In genomic region chr7:101688183-101688831, GRCh38 we compare ENCODE assay signal across 8 cellular contexts. TPM values are rescaled to one million over a fixed set of nuclear protein-coding genes. Genes with fewer than 3 reads are reported as not detected.
DNase-seq lines count a peak whose midpoint lies in the region; ATAC-seq and TF ChIP-seq lines count a peak whose summit lies in the region.

No MANE protein-coding gene starts in this region.

- peak; percentile 22 for DNase-seq in DMS 273 treated with DMSO at 0.1 percent for 48 hours (lab: John Stamatoyannopoulos, UW)
- peak; percentile 35 for DNase-seq in HCEC 1CT
- peak; percentile 27 for DNase-seq in NCI-H2171 (lab: John Stamatoyannopoulos, UW)
- DNase-seq in activated CD4-positive, alpha-beta T cell treated with anti-CD3 and anti-CD28 coated beads for 48 hours: peak; percentile 88
- peak; percentile 87 for DNase-seq in colonic mucosa
- peak; percentile 43 to 83 (median 62) for DNase-seq in stimulated activated CD4-positive, alpha-beta T cell treated with anti-CD3 and anti-CD28 coated beads, TNF-alpha, amount 100 ng/mL, for 1 hour (ENCODE audit: low read depth in 3 of 3, low spot score in 1 of 3)

- H3K4me3 ChIP-seq in colonic mucosa (peak overlapping the region; percentile 12), liver (ENCODE audit: low read depth in 1 of 3, low read length in 3 of 3) (peak overlapping the region in 2 of 3 donors; percentile 16 to 35)

- WGBS in liver: 3% methylated on average over 43 of the region's 43 CpGs

- H3K27ac ChIP-seq in colonic mucosa (no peak overlapping the region), liver (ENCODE audit: low read depth in 1 of 2, low read length in 2 of 2) (no peak overlapping the region)

- peak; percentile 96 for TF ChIP-seq CTCF in colonic mucosa (IDR thresholded peaks at IDR 0.05)
- peak; percentile 83 for TF ChIP-seq CTCF in liver (IDR thresholded peaks at IDR 0.05; ENCODE audit: low read depth, low read length, missing input control)

- no peak for ATAC-seq in GM21526 (IDR thresholded peaks at IDR 0.05; ENCODE audit: low FRiP score, unreplicated experiment)

- H3K27me3 ChIP-seq in colonic mucosa (no peaks in the 10 kb centered on the region), liver (ENCODE audit: control insufficient read depth in 4 of 4, insufficient read depth in 4 of 4, low read length in 3 of 4) (no peaks in the 10 kb centered on the region)

- intact Hi-C loops in colonic mucosa (cut with DNase I): loop anchor here (2.0 to 5.0 kb wide), 2 partner anchors 126 to 549 kb away; no protein-coding TSS in a partner anchor

- H3K36me3 ChIP-seq in colonic mucosa (no peaks in the 10 kb centered on the region), liver (ENCODE audit: control insufficient read depth in 4 of 4, insufficient read depth in 3 of 4, low read depth in 1 of 4, low read length in 3 of 4) (no peaks in the 10 kb centered on the region)

- H3K9ac ChIP-seq in colonic mucosa (ENCODE audit: low read depth in 2 of 2, low read length in 2 of 2) (peak overlapping the region; percentile 3 to 40), liver (ENCODE audit: low read depth in 1 of 2, low read length in 2 of 2) (no peak overlapping the region)

- no peaks in the 10 kb centered on the region for H3K9me3 ChIP-seq in colonic mucosa
- H3K9me3 ChIP-seq in liver (ENCODE audit: control insufficient read depth in 4 of 4, low read length in 3 of 4): no peaks in the 10 kb centered on the region

- peak; percentile 85 to 91 for TF ChIP-seq RAD21 in liver (IDR thresholded peaks at IDR 0.05)

- H3K4me1 ChIP-seq in colonic mucosa (no peaks in the 10 kb centered on the region), liver (ENCODE audit: control insufficient read depth in 4 of 4, insufficient read depth in 4 of 4, low read length in 3 of 4) (peaks cover 4 to 19% (median 9%) of the 10 kb centered on the region in 4 donors)

TF ChIP-seq in liver, 16 proteins besides CTCF, POLR2A, EP300 and RAD21:
- TF ChIP-seq GABPA (IDR thresholded peaks at IDR 0.05 in 1 of 2, conservative IDR thresholded peaks at IDR 0.05 in 1 of 2): no peak
- peak; percentile 96 for TF ChIP-seq NR2F2 (IDR thresholded peaks at IDR 0.05)
- TF ChIP-seq RXRA (IDR thresholded peaks at IDR 0.05): peak; percentile 14 to 51
- no peak for TF ChIP-seq YY1 (IDR thresholded peaks at IDR 0.05)

RNA-seq across cellular contexts. Expression of gene MYL10, which starts 59.2 kb away (rescaled TPM):
- not detected for total RNA-seq in colonic mucosa
- not detected for total RNA-seq in liver
- polyA plus RNA-seq in liver: not detected

Comparison
In these comparisons a context has a peak if more than half of its experiments do, and no peak if none do; other contexts are left out.
1. DNase-seq: peak in every context shown above with its lines; median percentile 88 in activated CD4-positive, alpha-beta T cell treated with anti-CD3 and anti-CD28 coated beads for 48 hours; 87 in colonic mucosa; 62 in stimulated activated CD4-positive, alpha-beta T cell treated with anti-CD3 and anti-CD28 coated beads, TNF-alpha, amount 100 ng/mL, for 1 hour; 35 in HCEC 1CT; 27 in NCI-H2171; 22 in DMS 273 treated with DMSO at 0.1 percent for 48 hours.
2. H3K9ac ChIP-seq: peak in colonic mucosa (2 of 2); none in liver (0 of 2).